Comparison of ENCODE assay signal across 8 cellular contexts in genomic region chr18:22432672-22433137, GRCh38. TPM values are rescaled to one million over a fixed set of nuclear protein-coding genes. Genes with fewer than 3 reads are reported as not detected.
DNase-seq lines count a peak whose midpoint lies in the region; ATAC-seq, FAIRE-seq and TF ChIP-seq lines count a peak whose summit lies in the region.
"Had no signal": no experiment of that assay in that cellular context is flagged by ENCODE, and none has a peak within 500 bp of the region (broad histone marks: within the 10 kb centered on the region; RNA-seq: fewer than 3 reads in every experiment).

No MANE protein-coding gene starts in this region.

- H3K27me3 ChIP-seq in HepG2 (ENCODE audit: control insufficient read depth in 1 of 2, insufficient read depth in 2 of 2, low read length in 2 of 2) (no peaks in the 10 kb centered on the region; a peak in 1 of 5 replicates), aorta (ENCODE audit: control insufficient read depth in 1 of 2, insufficient read depth in 2 of 2, low read length in 1 of 2) (no peaks in the 10 kb centered on the region)

- H3K27ac ChIP-seq in HepG2 (ENCODE audit: extremely low read length, insufficient read depth, low read length) (no peak overlapping the region), aorta (ENCODE audit: low read depth in 1 of 2, low read length in 2 of 2) (peak overlapping the region; percentile 69 to 78)

- in situ Hi-C loops in HepG2 (cut with HindIII; ENCODE audit: extremely low pct_ligation_motif_present, low pct_unique_long_range_greater_than_20kb), result no loop called here

- BruUV-seq in HepG2 (replicated peaks; lab: Mats Ljungman, UMichigan), result no TSS peak

- H3K4me2 ChIP-seq in HepG2 (ENCODE audit: low read depth, low read length), result no peak overlapping the region

- no peaks in the 10 kb centered on the region for H3K36me3 ChIP-seq in HepG2 (replicated peaks in 1 of 2; ENCODE audit: control insufficient read depth in 1 of 2, insufficient read depth in 2 of 2, low read length in 2 of 2)
- no peaks in the 10 kb centered on the region for H3K36me3 ChIP-seq in aorta (ENCODE audit: control insufficient read depth in 1 of 2, insufficient read depth in 2 of 2, low read length in 1 of 2)

- H3K36me3 Mint-ChIP-seq in chondrocyte (ENCODE audit: low read depth), result no peaks in the 10 kb centered on the region

- no peak overlapping the region for H2AFZ ChIP-seq in HepG2 (ENCODE audit: low read length)

- no peak for FAIRE-seq in HepG2 (lab: Jason Lieb, UNC)

- TF ChIP-seq CTCF in chondrocyte (IDR thresholded peaks at IDR 0.05), result no peak
- no peak for TF ChIP-seq CTCF in HepG2 (CRISPR knock-in tag; IDR thresholded peaks at IDR 0.05)

- ATAC-seq in HepG2, result no peak
- peak; percentile 89 for ATAC-seq in aorta (ENCODE audit: low FRiP score)
- no peak for ATAC-seq in GM21717 (IDR thresholded peaks at IDR 0.05; ENCODE audit: unreplicated experiment)
- ATAC-seq in HG02973 (IDR thresholded peaks at IDR 0.05; ENCODE audit: unreplicated experiment), result no peak

- no peak overlapping the region for H3K9ac ChIP-seq in HepG2 (ENCODE audit: insufficient read depth, low read depth, low read length)

- intact Hi-C loops in HepG2 (cut with micrococcal nuclease; ENCODE audit: unreplicated experiment), result no loop called here
- intact Hi-C loops in aorta (cut with DNase I), result loop anchor here in 1 of 2 donors (2.0 kb wide), 1 partner anchor 34 kb away; no protein-coding TSS in a partner anchor

- no peaks in the 10 kb centered on the region for H4K20me1 ChIP-seq in HepG2 (ENCODE audit: insufficient read depth, low read length)

- peaks cover 18% of the 10 kb centered on the region for H3K4me1 Mint-ChIP-seq in chondrocyte (ENCODE audit: low read depth)

- no peaks in the 10 kb centered on the region for H3K9me3 Mint-ChIP-seq in chondrocyte (ENCODE audit: low read depth)
- H3K9me3 Mint-ChIP-seq: activated T-cell treated with anti-CD3 and anti-CD28 coated beads, Interleukin-2, amount 50 U/mL, for 24 hours had no signal

- no peaks in the 10 kb centered on the region for H3K4me1 ChIP-seq in HepG2 (ENCODE audit: insufficient read depth, low read length)
- peaks cover 2 to 6% of the 10 kb centered on the region in 2 donors for H3K4me1 ChIP-seq in aorta (ENCODE audit: control insufficient read depth in 1 of 2, insufficient read depth in 2 of 2, low read length in 2 of 2)

- H3K9me3 ChIP-seq in HepG2 (ENCODE audit: low read length) (no peaks in the 10 kb centered on the region), aorta (ENCODE audit: control insufficient read depth, low read length) (no peaks in the 10 kb centered on the region)

- CTCF ChIA-PET in HepG2 (lab: Yijun Ruan, JAX; ENCODE audit: low intra/inter-chr PET ratio, low total read pairs), result no interaction called here

- no peak overlapping the region for H3K4me3 Mint-ChIP-seq in chondrocyte (ENCODE audit: unreplicated experiment)
- H3K4me3 Mint-ChIP-seq: activated T-cell treated with anti-CD3 and anti-CD28 coated beads, Interleukin-2, amount 50 U/mL, for 24 hours had no signal

- no peak for TF ChIP-seq POLR2A in HepG2 (IDR thresholded peaks at IDR 0.05; ENCODE audit: insufficient read depth in 1 of 2, low read depth in 2 of 2, low read length in 2 of 2)

- no peaks in the 10 kb centered on the region for H3K79me2 ChIP-seq in HepG2 (ENCODE audit: insufficient read depth, low read length)

- TF ChIP-seq EP300 in HepG2 (IDR thresholded peaks at IDR 0.05; ENCODE audit: low read depth in 2 of 2, low read length in 2 of 2), result no peak
- no peak for TF ChIP-seq EP300 in HepG2 (CRISPR knock-in tag; IDR thresholded peaks at IDR 0.05; ENCODE audit: borderline replicate concordance)

- TF ChIP-seq RAD21 in HepG2 (CRISPR knock-in tag; IDR thresholded peaks at IDR 0.05), result no peak

- POLR2A ChIA-PET in HepG2 (lab: Yijun Ruan, JAX), result no interaction called here

- H3K4me3 ChIP-seq in HepG2 (replicated peaks in 1 of 3; ENCODE audit: insufficient read depth in 1 of 3, low read depth in 2 of 3, low read length in 3 of 3) (no peak overlapping the region), aorta (ENCODE audit: low read length in 2 of 2) (peak overlapping the region; percentile 31 to 37)

- no peaks in the 10 kb centered on the region for H3K27me3 Mint-ChIP-seq in chondrocyte (ENCODE audit: low read depth)
- H3K27me3 Mint-ChIP-seq: activated T-cell treated with anti-CD3 and anti-CD28 coated beads, Interleukin-2, amount 50 U/mL, for 24 hours had no signal

- WGBS in HepG2 (ENCODE audit: low lambda C conversion rate), result 50% methylated on average over 12 of the region's 12 CpGs
- 1 to 6% methylated on average over 12 of the region's 12 CpGs for WGBS in aorta, 2 donors

- peak; percentile 25 for DNase-seq in LHCN-M2 (ENCODE audit: low read depth)
- no peak for DNase-seq in chondrocyte (ENCODE audit: low spot score)
- DNase-seq in HepG2 (ENCODE audit: low spot score), result no peak
- DNase-seq in aorta, result peak; percentile 90
- DNase-seq in superior temporal gyrus (ENCODE audit: extremely low spot score), result no peak
- DNase-seq: activated T-cell treated with anti-CD3 and anti-CD28 coated beads, Interleukin-2, amount 50 U/mL, for 24 hours had no signal

- H3K27ac Mint-ChIP-seq in chondrocyte (ENCODE audit: unreplicated experiment), result peak overlapping the region; percentile 80
- H3K27ac Mint-ChIP-seq: activated T-cell treated with anti-CD3 and anti-CD28 coated beads, Interleukin-2, amount 50 U/mL, for 24 hours had no signal

TF ChIP-seq in HepG2, 621 proteins besides CTCF, POLR2A, EP300 and RAD21:
- TF ChIP-seq ZNF10 (CRISPR knock-in tag; IDR thresholded peaks at IDR 0.05; ENCODE audit: borderline replicate concordance, low read depth) (no peak), CREB1 (IDR thresholded peaks at IDR 0.05) (0 out of 2 replicates have a peak, but pooled peaks have one; percentile 15), CREB1 (CRISPR knock-in tag; IDR thresholded peaks at IDR 0.05) (no peak), FLYWCH1 (CRISPR knock-in tag; IDR thresholded peaks at IDR 0.05) (no peak)

RNA-seq across cellular contexts. Expression of gene CTAGE1, which starts 15.0 kb away (rescaled TPM):
- total RNA-seq in LHCN-M2 (2014; rRNA removed) (not detected in 2 replicates), chondrocyte (0.12 to 0.13 TPM in 2 of 3 replicates, not detected in the other), HepG2 (2016; rRNA removed; fragmentation: Illumina TruSeq; extraction: Trizol) (0.02 TPM in 1 of 2 replicates, not detected in the other), aorta (not detected)
- polyA plus RNA-seq in LHCN-M2 (2012), result not detected
- not detected in 2 replicates for total RNA-seq in HepG2 (2016; cell fraction: cytosol; rRNA removed; fragmentation: Illumina TruSeq; extraction: Trizol; ENCODE audit: low read depth)
- not detected in 2 replicates for total RNA-seq in HepG2 (2016; cell fraction: insoluble cytoplasmic fraction; rRNA removed; fragmentation: Illumina TruSeq; extraction: Trizol)
- not detected in 2 replicates for total RNA-seq in HepG2 (2016; cell fraction: membrane; rRNA removed; fragmentation: Illumina TruSeq; extraction: Trizol)
- 0.09 TPM in 1 of 2 replicates, not detected in the other for total RNA-seq in HepG2 (2016; cell fraction: nucleus; rRNA removed; fragmentation: Illumina TruSeq; extraction: Trizol)
- polyA plus RNA-seq in HepG2 (2011; rRNA removed) (0.01 TPM in 1 of 2 replicates, not detected in the other), aorta (not detected)
- not detected in 2 replicates for polyA plus RNA-seq in HepG2 (2011; cell fraction: cytosol; rRNA removed)
- not detected in 2 replicates for polyA plus RNA-seq in HepG2 (2011; cell fraction: nucleus; rRNA removed)
- 0.04 and 0.09 TPM in 2 replicates for polyA plus RNA-seq in HepG2 (2012)
- polyA plus RNA-seq in HepG2 (2016; cell fraction: cytosol; fragmentation: Illumina TruSeq; extraction: Trizol; ENCODE audit: low read depth), result not detected in 2 replicates
- not detected in 2 replicates for polyA plus RNA-seq in HepG2 (2016; cell fraction: insoluble cytoplasmic fraction; fragmentation: Illumina TruSeq; extraction: Trizol; ENCODE audit: low read depth)
- not detected in 2 replicates for polyA plus RNA-seq in HepG2 (2016; cell fraction: membrane; fragmentation: Illumina TruSeq; extraction: Trizol; ENCODE audit: low read depth)
- polyA plus RNA-seq in HepG2 (2016; cell fraction: nucleus; fragmentation: Illumina TruSeq; extraction: Trizol; ENCODE audit: insufficient read depth, low read depth), result 0.10 TPM in 1 of 2 replicates, not detected in the other
- polyA minus RNA-seq in HepG2 (2011; rRNA and poly(A)+ RNA removed; ENCODE audit: low replicate concordance), result not detected in 2 replicates
- not detected in 2 replicates for polyA minus RNA-seq in HepG2 (2011; cell fraction: cytosol; rRNA and poly(A)+ RNA removed)
- polyA minus RNA-seq in HepG2 (2011; cell fraction: nucleus; rRNA and poly(A)+ RNA removed), result not detected in 2 replicates

Comparison
In these comparisons a context has a peak if more than half of its experiments do, and no peak if none do; other contexts are left out.
1. DNase-seq: peak in LHCN-M2 (single experiment) and aorta (2 of 2); none in chondrocyte (single experiment), HepG2 (single experiment) and superior temporal gyrus (single experiment).
2. H3K4me3 ChIP-seq: peak in aorta (2 of 2); none in HepG2 (0 of 3).